In genomic region chr16:76970745-76971099, GRCh38 we compare ENCODE assay signal across 12 cellular contexts.
DNase-seq lines count a peak whose midpoint lies in the region; ATAC-seq and TF ChIP-seq lines count a peak whose summit lies in the region.
"Had no signal": no experiment of that assay in that cellular context is flagged by ENCODE, and none has a peak within 500 bp of the region (broad histone marks: within the 10 kb centered on the region; RNA-seq: fewer than 3 reads in every experiment).

No MANE protein-coding gene starts in this region.

- H3K79me2 ChIP-seq in hepatocyte: no peaks in the 10 kb centered on the region

- H3K9me2 ChIP-seq in hepatocyte (replicated peaks; ENCODE audit: insufficient read depth): no peaks in the 10 kb centered on the region

- H3K36me3 ChIP-seq in hepatocyte (replicated peaks; ENCODE audit: insufficient read depth, low read depth) (no peaks in the 10 kb centered on the region), right lobe of liver (no peaks in the 10 kb centered on the region)
- H3K36me3 ChIP-seq: BE2C had no signal

- ATAC-seq in right lobe of liver: peak; percentile 38 to 91 (median 75)
- no peak for ATAC-seq in GM21576 (IDR thresholded peaks at IDR 0.05; ENCODE audit: unreplicated experiment)

- H3K4me1 ChIP-seq in hepatocyte (ENCODE audit: insufficient read depth) (no peaks in the 10 kb centered on the region), right lobe of liver (peaks cover 0 to 9% (median 0%) of the 10 kb centered on the region in 4 donors)
- H3K4me1 ChIP-seq: BE2C had no signal

- intact Hi-C loops in right lobe of liver (cut with DNase I): no loop called here

- TF ChIP-seq POLR2A in right lobe of liver (IDR thresholded peaks at IDR 0.05): no peak

- H3K27me3 ChIP-seq in hepatocyte (no peaks in the 10 kb centered on the region), right lobe of liver (no peaks in the 10 kb centered on the region)
- H3K27me3 ChIP-seq: BE2C had no signal

- H3K4me2 ChIP-seq in hepatocyte: no peak overlapping the region

- H3K4me3 ChIP-seq in hepatocyte (no peak overlapping the region), right lobe of liver (no peak overlapping the region)

- peak; percentile 14 for DNase-seq in COR-L47 (lab: John Stamatoyannopoulos, UW)
- no peak for DNase-seq in hepatocyte (ENCODE audit: low spot score)
- DNase-seq in right lobe of liver: peak in 1 of 3 donors; percentile 50
- no peak for DNase-seq in ureter (ENCODE audit: low spot score)
- no peak for DNase-seq in T-helper 9 cell
- DNase-seq: BE2C; C1 segment of cervical spinal cord; CD4-positive, CD25-positive, alpha-beta regulatory T cell; DMS79 treated with DMSO at 0.1 percent for 48 hours; GF-D8; H9 had no signal

- peak overlapping the region; percentile 1 for H3K27ac ChIP-seq in hepatocyte
- peak overlapping the region in 1 of 3 donors; percentile 26 for H3K27ac ChIP-seq in right lobe of liver

- H4K20me1 ChIP-seq in hepatocyte (ENCODE audit: insufficient read depth, poor library complexity, severe bottlenecking): no peaks in the 10 kb centered on the region

- 75% methylated on average over 1 of the region's 1 CpG for WGBS in hepatocyte (ENCODE audit: low lambda C conversion rate, missing lambda C conversion rate)
- WGBS in right lobe of liver (ENCODE audit: insufficient coverage, low coverage, low lambda C conversion rate, missing lambda C conversion rate): 40% methylated on average over 1 of the region's 1 CpG

- H3K9me3 ChIP-seq in hepatocyte (ENCODE audit: low read depth) (no peaks in the 10 kb centered on the region), right lobe of liver (no peaks in the 10 kb centered on the region)
- H3K9me3 ChIP-seq: BE2C had no signal

- TF ChIP-seq CTCF in hepatocyte (IDR thresholded peaks at IDR 0.05; ENCODE audit: poor library complexity): no peak
- no peak for TF ChIP-seq CTCF in right lobe of liver (IDR thresholded peaks at IDR 0.05)

- no peak overlapping the region for H2AFZ ChIP-seq in hepatocyte
